1 cellular context compared by ENCODE assay signal in the genomic region with DNA sequence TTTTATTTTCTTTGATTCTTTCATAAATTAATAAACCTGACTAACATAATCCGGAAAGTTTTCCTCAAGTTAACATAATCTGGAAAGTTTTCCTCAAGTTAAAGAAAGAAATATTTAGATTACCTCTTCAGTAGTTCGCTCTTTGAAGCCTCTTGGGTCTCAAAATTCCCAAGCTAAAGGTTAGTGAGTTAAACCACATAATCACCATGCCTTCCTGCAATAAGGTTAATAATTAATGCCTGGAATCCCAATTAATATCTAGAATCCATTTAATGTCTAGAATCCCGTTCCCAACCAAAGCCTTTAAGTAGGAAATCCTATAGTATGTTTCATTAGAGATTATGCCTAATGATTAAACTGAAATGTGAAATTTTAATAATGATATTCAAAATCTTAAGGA.
TF ChIP-seq lines count a peak whose summit lies in the region.

No MANE protein-coding gene starts in this region.

TF ChIP-seq in HepG2, 621 proteins besides CTCF, POLR2A, EP300 and RAD21:
- TF ChIP-seq ZC3H13 (CRISPR knock-in tag; IDR thresholded peaks at IDR 0.05): no peak
- no peak for TF ChIP-seq ZNF282 (IDR thresholded peaks at IDR 0.05; ENCODE audit: partially characterized antibody)
- TF ChIP-seq HMG20B (CRISPR knock-in tag; conservative IDR thresholded peaks at IDR 0.05): no peak
- no peak for TF ChIP-seq ZNF562 (CRISPR knock-in tag; IDR thresholded peaks at IDR 0.05; ENCODE audit: borderline replicate concordance)
- TF ChIP-seq GPN1 (CRISPR knock-in tag; IDR thresholded peaks at IDR 0.05; ENCODE audit: borderline replicate concordance): no peak
- TF ChIP-seq ZNF850 (CRISPR knock-in tag; conservative IDR thresholded peaks at IDR 0.05): no peak
- TF ChIP-seq NKX3-1 (CRISPR knock-in tag; IDR thresholded peaks at IDR 0.05): no peak
- no peak for TF ChIP-seq NFKBIZ (CRISPR knock-in tag; IDR thresholded peaks at IDR 0.05)
- TF ChIP-seq, protein P1, sequence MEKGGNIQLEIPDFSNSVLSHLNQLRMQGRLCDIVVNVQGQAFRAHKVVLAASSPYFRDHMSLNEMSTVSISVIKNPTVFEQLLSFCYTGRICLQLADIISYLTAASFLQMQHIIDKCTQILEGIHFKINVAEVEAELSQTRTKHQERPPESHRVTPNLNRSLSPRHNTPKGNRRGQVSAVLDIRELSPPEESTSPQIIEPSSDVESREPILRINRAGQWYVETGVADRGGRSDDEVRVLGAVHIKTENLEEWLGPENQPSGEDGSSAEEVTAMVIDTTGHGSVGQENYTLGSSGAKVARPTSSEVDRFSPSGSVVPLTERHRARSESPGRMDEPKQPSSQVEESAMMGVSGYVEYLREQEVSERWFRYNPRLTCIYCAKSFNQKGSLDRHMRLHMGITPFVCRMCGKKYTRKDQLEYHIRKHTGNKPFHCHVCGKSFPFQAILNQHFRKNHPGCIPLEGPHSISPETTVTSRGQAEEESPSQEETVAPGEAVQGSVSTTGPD (CRISPR knock-in tag; IDR thresholded peaks at IDR 0.05): no peak
- no peak for TF ChIP-seq ZNF34 (CRISPR knock-in tag; IDR thresholded peaks at IDR 0.05; ENCODE audit: borderline replicate concordance)
